31 cellular contexts compared by ENCODE assay signal in the genomic region with DNA sequence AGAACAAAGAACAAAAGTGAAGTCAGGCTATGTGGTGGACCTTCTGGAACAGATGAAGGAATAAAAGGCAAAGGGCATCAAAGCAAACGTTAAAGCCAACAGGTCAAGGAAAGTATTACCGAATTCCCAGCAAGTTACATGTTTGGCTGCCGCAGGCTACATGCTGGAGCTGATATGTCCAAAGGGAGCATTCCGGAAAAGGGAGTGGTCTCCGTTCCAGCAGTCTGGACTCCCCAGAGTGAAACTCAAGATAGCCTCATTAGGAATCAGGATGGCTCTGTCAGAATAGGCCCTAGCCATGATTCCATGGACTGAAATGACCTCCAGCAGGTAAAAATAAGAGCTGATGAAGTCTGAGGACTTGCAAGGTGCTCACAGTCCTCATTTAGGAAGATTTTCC.
DNase-seq lines count a peak whose midpoint lies in the region; ATAC-seq and TF ChIP-seq lines count a peak whose summit lies in the region.
"Had no signal": no experiment of that assay in that cellular context is flagged by ENCODE, and none has a peak within 500 bp of the region (broad histone marks: within the 10 kb centered on the region; RNA-seq: fewer than 3 reads in every experiment).

No MANE protein-coding gene starts in this region.

- no peak for ATAC-seq in HG03045 (IDR thresholded peaks at IDR 0.05; ENCODE audit: unreplicated experiment)
- ATAC-seq: activated CD4-positive, alpha-beta T cell treated with anti-CD3 and anti-CD28 coated beads for 36 hours; activated T-cell treated with anti-CD3 and anti-CD28 coated beads, Interleukin-2, amount 50 U/mL, for 4 hours; GM12878; HepG2; stimulated activated naive B cell treated with anti-CD40 and anti-IgM and Interleukin-4, amounts not matched to agents 10 μg/mL and 1 μg/mL and 100 μg/mL, for 72 hours had no signal

- H4K20me1 ChIP-seq in neural progenitor cell (ENCODE audit: low read depth) = no peaks in the 10 kb centered on the region

- H3K9me3 ChIP-seq in right atrium auricular region (peaks cover 0 to 7% of the 10 kb centered on the region in 2 donors), neural progenitor cell (ENCODE audit: low read depth) (no peaks in the 10 kb centered on the region)
- H3K9me3 ChIP-seq: ascending aorta, HAP-1, lower lobe of right lung, testis had no signal

- H2AFZ ChIP-seq in neural progenitor cell (replicated peaks) = no peak overlapping the region

- DNase-seq in ELF-1 (ENCODE audit: low read depth, low spot score) (peak; percentile 47), dermis blood vessel endothelial cell (peak; percentile 68), right atrium auricular region (ENCODE audit: low spot score) (peak; percentile 70), pulmonary artery endothelial cell (ENCODE audit: low read depth, low spot score) (peak; percentile 81), OCI-M2 (lab: John Stamatoyannopoulos, UW; ENCODE audit: unreplicated experiment) (no peak), neural progenitor cell (ENCODE audit: low spot score) (no peak), DMS53 (lab: John Stamatoyannopoulos, UW) (no peak)
- DNase-seq: ACHN; activated CD4-positive, alpha-beta T cell treated with anti-CD3 and anti-CD28 coated beads for 36 hours; activated naive CD4-positive, alpha-beta T cell treated with anti-CD3 and anti-CD28 coated beads, Interleukin-2, amount 50 U/mL, for 16 hours; activated T-cell treated with anti-CD3 and anti-CD28 coated beads, Interleukin-2, amount 50 U/mL, for 4 hours; DND-41; dorsolateral prefrontal cortex; foreskin fibroblast; hypothalamus; lower lobe of right lung; NCI-H1092; NCI-H187 treated with DMSO at 0.1 percent for 48 hours; NCI-H2227 treated with DMSO at 0.1 percent for 48 hours; NCI-H748 treated with DMSO at 0.1 percent for 48 hours; stimulated activated CD4-positive, alpha-beta T cell treated with anti-CD3 and anti-CD28 coated beads, Interleukin-12 subunit alpha, Interleukin-12 subunit beta, amount 100 ng/mL, for 4 hours; stimulated activated CD4-positive, alpha-beta T cell treated with anti-CD3 and anti-CD28 coated beads, Interleukin-4, amount 100 ng/mL, for 24 hours; stimulated activated naive B cell treated with anti-CD40 and anti-IgM and Interleukin-4, amounts not matched to agents 10 μg/mL and 1 μg/mL and 100 μg/mL, for 72 hours; T-helper 2 cell; testis had no signal

- H3K4me1 Mint-ChIP-seq in neural progenitor cell = no peaks in the 10 kb centered on the region
- H3K4me1 Mint-ChIP-seq: activated CD4-positive, alpha-beta T cell treated with anti-CD3 and anti-CD28 coated beads for 36 hours; central memory CD8-positive, alpha-beta T cell; stimulated activated naive B cell treated with anti-CD40 and anti-IgM and Interleukin-4, amounts not matched to agents 10 μg/mL and 1 μg/mL and 100 μg/mL, for 72 hours had no signal

- no peak overlapping the region for H3K27ac Mint-ChIP-seq in neural progenitor cell
- H3K27ac Mint-ChIP-seq: activated CD4-positive, alpha-beta T cell treated with anti-CD3 and anti-CD28 coated beads for 36 hours; stimulated activated naive B cell treated with anti-CD40 and anti-IgM and Interleukin-4, amounts not matched to agents 10 μg/mL and 1 μg/mL and 100 μg/mL, for 72 hours had no signal

- H3K9ac ChIP-seq in neural progenitor cell = no peak overlapping the region

- TF ChIP-seq CTCF in right atrium auricular region (IDR thresholded peaks at IDR 0.05) (no peak), neural progenitor cell (IDR thresholded peaks at IDR 0.05) (no peak)

- H3K9me3 Mint-ChIP-seq in neural progenitor cell = peaks cover 7% of the 10 kb centered on the region

- no peak overlapping the region for H3K4me3 ChIP-seq in right atrium auricular region
- H3K4me3 ChIP-seq in neural progenitor cell = no peak overlapping the region
- H3K4me3 ChIP-seq: ascending aorta, dorsolateral prefrontal cortex, GM12878, HAP-1, lower lobe of right lung, testis had no signal

- no peak overlapping the region for H3K4me2 ChIP-seq in neural progenitor cell

- H3K79me2 ChIP-seq in neural progenitor cell (ENCODE audit: low read depth) = no peaks in the 10 kb centered on the region

- H3K36me3 ChIP-seq in right atrium auricular region = no peaks in the 10 kb centered on the region
- H3K36me3 ChIP-seq in neural progenitor cell = no peaks in the 10 kb centered on the region
- H3K36me3 ChIP-seq: ascending aorta, HAP-1, lower lobe of right lung had no signal

- H3K27me3 Mint-ChIP-seq in neural progenitor cell (ENCODE audit: insufficient read depth, low read depth) = peaks cover 2% of the 10 kb centered on the region
- H3K27me3 Mint-ChIP-seq: activated CD4-positive, alpha-beta T cell treated with anti-CD3 and anti-CD28 coated beads for 36 hours; central memory CD8-positive, alpha-beta T cell; stimulated activated naive B cell treated with anti-CD40 and anti-IgM and Interleukin-4, amounts not matched to agents 10 μg/mL and 1 μg/mL and 100 μg/mL, for 72 hours had no signal

- H3K4me1 ChIP-seq in right atrium auricular region (peaks cover 0 to 9% of the 10 kb centered on the region in 2 donors), neural progenitor cell (no peaks in the 10 kb centered on the region)
- H3K4me1 ChIP-seq: ascending aorta, HAP-1, lower lobe of right lung, testis had no signal

- H3K27me3 ChIP-seq in right atrium auricular region (no peaks in the 10 kb centered on the region), neural progenitor cell (no peaks in the 10 kb centered on the region)
- H3K27me3 ChIP-seq: ascending aorta, dorsolateral prefrontal cortex, testis had no signal

- no peak overlapping the region for H3K27ac ChIP-seq in right atrium auricular region
- H3K27ac ChIP-seq in neural progenitor cell = no peak overlapping the region
- H3K27ac ChIP-seq: ascending aorta, dorsolateral prefrontal cortex, lower lobe of right lung, testis had no signal

- H3K4me3 Mint-ChIP-seq in neural progenitor cell = no peak overlapping the region
- H3K4me3 Mint-ChIP-seq: activated CD4-positive, alpha-beta T cell treated with anti-CD3 and anti-CD28 coated beads for 36 hours; activated T-cell treated with anti-CD3 and anti-CD28 coated beads, Interleukin-2, amount 50 U/mL, for 4 hours; central memory CD8-positive, alpha-beta T cell; stimulated activated naive B cell treated with anti-CD40 and anti-IgM and Interleukin-4, amounts not matched to agents 10 μg/mL and 1 μg/mL and 100 μg/mL, for 72 hours had no signal

- no peaks in the 10 kb centered on the region for H3F3A ChIP-seq in neural progenitor cell (ENCODE audit: low read depth)

- no peaks in the 10 kb centered on the region for H3K36me3 Mint-ChIP-seq in neural progenitor cell
- H3K36me3 Mint-ChIP-seq: stimulated activated naive B cell treated with anti-CD40 and anti-IgM and Interleukin-4, amounts not matched to agents 10 μg/mL and 1 μg/mL and 100 μg/mL, for 72 hours had no signal

Comparison
In these comparisons a context has a peak if more than half of its experiments do, and no peak if none do; other contexts are left out.
1. DNase-seq: peak in ELF-1 (single experiment), dermis blood vessel endothelial cell (single experiment), right atrium auricular region (single experiment) and pulmonary artery endothelial cell (single experiment); none in OCI-M2 (single experiment), neural progenitor cell (single experiment) and DMS53 (single experiment).